4 cellular contexts compared by ENCODE assay signal in genomic region chr1:24287779-24288178, GRCh38. TPM values are rescaled to one million over a fixed set of nuclear protein-coding genes. Genes with fewer than 3 reads are reported as not detected.
"Had no signal": no experiment of that assay in that cellular context is flagged by ENCODE, and none has a peak within 500 bp of the region (broad histone marks: within the 10 kb centered on the region; RNA-seq: fewer than 3 reads in every experiment).

No MANE protein-coding gene starts in this region.

RNA-seq across cellular contexts. Expression of gene GRHL3, which starts 31.4 kb away (rescaled TPM):
- total RNA-seq: HepG2, IMR-90, K562 had no signal
- polyA plus RNA-seq: HepG2, IgD-negative memory B cell, IMR-90 had no signal
